12 cellular contexts compared by ENCODE assay signal in genomic region chr2:234448506-234449169, GRCh38. TPM values are rescaled to one million over a fixed set of nuclear protein-coding genes. Genes with fewer than 3 reads are reported as not detected.
DNase-seq lines count a peak whose midpoint lies in the region; ATAC-seq and TF ChIP-seq lines count a peak whose summit lies in the region.
"Had no signal": no experiment of that assay in that cellular context is flagged by ENCODE, and none has a peak within 500 bp of the region (broad histone marks: within the 10 kb centered on the region; RNA-seq: fewer than 3 reads in every experiment).

No MANE protein-coding gene starts in this region.

- peaks cover 13% of the 10 kb centered on the region for H3K9me3 Mint-ChIP-seq in activated CD4-positive, alpha-beta memory T cell treated with anti-CD3 and anti-CD28 coated beads, Interleukin-2, amount 10 ng/mL, durations not matched to agents 7 days and 5 days
- H3K9me3 Mint-ChIP-seq in activated CD4-positive, alpha-beta memory T cell treated with anti-CD3 and anti-CD28 coated beads for 36 hours, result no peaks in the 10 kb centered on the region
- H3K9me3 Mint-ChIP-seq in activated B cell treated with CpG ODN at 0.5 μM for 24 hours (no peaks in the 10 kb centered on the region), osteocyte (ENCODE audit: unreplicated experiment) (no peaks in the 10 kb centered on the region)

- no peaks in the 10 kb centered on the region for H3K9me2 ChIP-seq in hepatocyte (replicated peaks; ENCODE audit: insufficient read depth)

- H3K4me1 ChIP-seq in hepatocyte (ENCODE audit: insufficient read depth) (peaks cover 11% of the 10 kb centered on the region), tibial nerve (peaks cover 0 to 20% (median 9%) of the 10 kb centered on the region in 4 donors), right atrium auricular region (peaks cover 0 to 9% of the 10 kb centered on the region in 2 donors)

- TF ChIP-seq CTCF in activated B cell treated with CpG ODN at 0.5 μM for 24 hours (IDR thresholded peaks at IDR 0.05), result no peak
- TF ChIP-seq CTCF in hepatocyte (IDR thresholded peaks at IDR 0.05; ENCODE audit: poor library complexity), result no peak
- TF ChIP-seq CTCF in osteocyte (IDR thresholded peaks at IDR 0.05), result no peak
- TF ChIP-seq CTCF in tibial nerve (IDR thresholded peaks at IDR 0.05), result no peak
- TF ChIP-seq CTCF in right atrium auricular region (IDR thresholded peaks at IDR 0.05), result no peak

- no peak for TF ChIP-seq EP300 in tibial nerve (IDR thresholded peaks at IDR 0.05)

- H3K4me1 Mint-ChIP-seq in activated CD4-positive, alpha-beta memory T cell treated with anti-CD3 and anti-CD28 coated beads, Interleukin-2, amount 10 ng/mL, durations not matched to agents 7 days and 5 days, result peaks cover 90% of the 10 kb centered on the region
- peaks cover 80% of the 10 kb centered on the region for H3K4me1 Mint-ChIP-seq in activated CD4-positive, alpha-beta memory T cell treated with anti-CD3 and anti-CD28 coated beads for 36 hours (ENCODE audit: low read depth)
- H3K4me1 Mint-ChIP-seq in activated B cell treated with CpG ODN at 0.5 μM for 24 hours (peaks cover 87% of the 10 kb centered on the region), osteocyte (ENCODE audit: unreplicated experiment) (peaks cover 76% of the 10 kb centered on the region)

- no peak overlapping the region for H3K4me2 ChIP-seq in hepatocyte

- H3K36me3 ChIP-seq in hepatocyte (replicated peaks; ENCODE audit: insufficient read depth, low read depth) (no peaks in the 10 kb centered on the region), tibial nerve (no peaks in the 10 kb centered on the region), right atrium auricular region (no peaks in the 10 kb centered on the region)

- no peak for DNase-seq in activated CD4-positive, alpha-beta memory T cell treated with anti-CD3 and anti-CD28 coated beads, Interleukin-2, amount 10 ng/mL, durations not matched to agents 7 days and 5 days
- DNase-seq in activated CD4-positive, alpha-beta memory T cell treated with anti-CD3 and anti-CD28 coated beads for 36 hours, result no peak
- no peak for DNase-seq in activated B cell treated with CpG ODN at 0.5 μM for 24 hours
- DNase-seq in hepatocyte (ENCODE audit: low spot score), result no peak
- no peak for DNase-seq in osteocyte (ENCODE audit: extremely low spot score, unreplicated experiment)
- DNase-seq in NCI-H2171 (lab: John Stamatoyannopoulos, UW), result no peak
- DNase-seq in tibial nerve (ENCODE audit: low spot score in 2 of 2), result no peak
- no peak for DNase-seq in right atrium auricular region (ENCODE audit: low spot score)
- DNase-seq: activated CD4-positive, alpha-beta T cell treated with anti-CD3 and anti-CD28 coated beads for 1 hour had no signal

- H3K4me3 Mint-ChIP-seq in activated CD4-positive, alpha-beta memory T cell treated with anti-CD3 and anti-CD28 coated beads, Interleukin-2, amount 10 ng/mL, durations not matched to agents 7 days and 5 days, result no peak overlapping the region
- no peak overlapping the region for H3K4me3 Mint-ChIP-seq in activated CD4-positive, alpha-beta memory T cell treated with anti-CD3 and anti-CD28 coated beads for 36 hours
- no peak overlapping the region for H3K4me3 Mint-ChIP-seq in activated B cell treated with CpG ODN at 0.5 μM for 24 hours
- no peak overlapping the region for H3K4me3 Mint-ChIP-seq in osteocyte (ENCODE audit: unreplicated experiment)

- H3K27ac Mint-ChIP-seq in activated CD4-positive, alpha-beta memory T cell treated with anti-CD3 and anti-CD28 coated beads, Interleukin-2, amount 10 ng/mL, durations not matched to agents 7 days and 5 days, result peak overlapping the region; percentile 55
- H3K27ac Mint-ChIP-seq in activated CD4-positive, alpha-beta memory T cell treated with anti-CD3 and anti-CD28 coated beads for 36 hours, result no peak overlapping the region
- H3K27ac Mint-ChIP-seq in activated B cell treated with CpG ODN at 0.5 μM for 24 hours (peak overlapping the region; percentile 96), osteocyte (ENCODE audit: unreplicated experiment) (peak overlapping the region; percentile 70)

- WGBS in hepatocyte (ENCODE audit: low lambda C conversion rate, missing lambda C conversion rate), result 52% methylated on average over 13 of the region's 13 CpGs
- WGBS in tibial nerve, 2 donors, result 36 to 37% methylated on average over 13 of the region's 13 CpGs

- H3K27me3 Mint-ChIP-seq in activated CD4-positive, alpha-beta memory T cell treated with anti-CD3 and anti-CD28 coated beads, Interleukin-2, amount 10 ng/mL, durations not matched to agents 7 days and 5 days, result no peaks in the 10 kb centered on the region
- no peaks in the 10 kb centered on the region for H3K27me3 Mint-ChIP-seq in activated CD4-positive, alpha-beta memory T cell treated with anti-CD3 and anti-CD28 coated beads for 36 hours
- H3K27me3 Mint-ChIP-seq in activated B cell treated with CpG ODN at 0.5 μM for 24 hours, result no peaks in the 10 kb centered on the region
- no peaks in the 10 kb centered on the region for H3K27me3 Mint-ChIP-seq in osteocyte (ENCODE audit: unreplicated experiment)

- no peaks in the 10 kb centered on the region for H4K20me1 ChIP-seq in hepatocyte (ENCODE audit: insufficient read depth, poor library complexity, severe bottlenecking)

- no peak for ATAC-seq in activated B cell treated with CpG ODN at 0.5 μM for 24 hours (ENCODE audit: low read depth)
- ATAC-seq: K562 had no signal

- no peaks in the 10 kb centered on the region for H3K27me3 ChIP-seq in hepatocyte
- no peaks in the 10 kb centered on the region for H3K27me3 ChIP-seq in tibial nerve
- H3K27me3 ChIP-seq in right atrium auricular region, result no peaks in the 10 kb centered on the region

- H3K4me3 ChIP-seq in hepatocyte (no peak overlapping the region), tibial nerve (no peak overlapping the region), right atrium auricular region (no peak overlapping the region)
- H3K4me3 ChIP-seq: K562, SK-N-MC, skin epidermis had no signal

- no peak overlapping the region for H2AFZ ChIP-seq in hepatocyte

- POLR2A ChIA-PET in activated CD4-positive, alpha-beta memory T cell treated with anti-CD3 and anti-CD28 coated beads, Interleukin-2, amount 10 ng/mL, durations not matched to agents 7 days and 5 days (lab: Charles Lee), result interaction anchor here (1.2 to 17.4 kb wide), 8 partner anchors 10 to 158 kb away, joined by 3 to 410 read pairs (median 64); partner anchors contain the start of gene ARL4C
- POLR2A ChIA-PET in activated CD4-positive, alpha-beta memory T cell treated with anti-CD3 and anti-CD28 coated beads for 36 hours (lab: Charles Lee), result interaction anchor here (1.1 to 1.4 kb wide), 2 partner anchors 47 to 159 kb away, joined by 3 read pairs; no protein-coding TSS in a partner anchor
- POLR2A ChIA-PET in activated B cell treated with CpG ODN at 0.5 μM for 24 hours (lab: Charles Lee), result interaction anchor here (0.6 to 4.8 kb wide), 3 partner anchors 23 to 123 kb away, joined by 3 to 64 read pairs (median 5); no protein-coding TSS in a partner anchor

- H3K27ac ChIP-seq in hepatocyte, result peak overlapping the region; percentile 7
- no peak overlapping the region for H3K27ac ChIP-seq in tibial nerve
- H3K27ac ChIP-seq in right atrium auricular region, result no peak overlapping the region
- H3K27ac ChIP-seq: SK-N-MC had no signal

- intact Hi-C loops in activated CD4-positive, alpha-beta memory T cell treated with anti-CD3 and anti-CD28 coated beads for 36 hours (cut with micrococcal nuclease), result no loop called here
- intact Hi-C loops in activated B cell treated with CpG ODN at 0.5 μM for 24 hours (cut with micrococcal nuclease), result loop anchor here (5.0 kb wide), 1 partner anchor 36 kb away; no protein-coding TSS in a partner anchor

- H3K79me2 ChIP-seq in hepatocyte, result no peaks in the 10 kb centered on the region

- no peak for TF ChIP-seq POLR2A in tibial nerve (IDR thresholded peaks at IDR 0.05)

- CTCF ChIA-PET in activated CD4-positive, alpha-beta memory T cell treated with anti-CD3 and anti-CD28 coated beads, Interleukin-2, amount 10 ng/mL, durations not matched to agents 7 days and 5 days (lab: Charles Lee), result interaction anchor here (0.7 to 9.9 kb wide), 5 partner anchors 10 to 329 kb away, joined by 3 to 79 read pairs (median 3); no protein-coding TSS in a partner anchor
- CTCF ChIA-PET in activated CD4-positive, alpha-beta memory T cell treated with anti-CD3 and anti-CD28 coated beads for 36 hours (lab: Charles Lee), result interaction anchor here (1.4 to 2.2 kb wide), 2 partner anchors 10 to 47 kb away, joined by 4 to 6 read pairs; no protein-coding TSS in a partner anchor
- CTCF ChIA-PET in activated B cell treated with CpG ODN at 0.5 μM for 24 hours (lab: Charles Lee), result no interaction called here

- peaks cover 78% of the 10 kb centered on the region for H3K36me3 Mint-ChIP-seq in activated CD4-positive, alpha-beta memory T cell treated with anti-CD3 and anti-CD28 coated beads, Interleukin-2, amount 10 ng/mL, durations not matched to agents 7 days and 5 days (ENCODE audit: low read depth)
- H3K36me3 Mint-ChIP-seq in activated CD4-positive, alpha-beta memory T cell treated with anti-CD3 and anti-CD28 coated beads for 36 hours, result peaks cover 6% of the 10 kb centered on the region
- H3K36me3 Mint-ChIP-seq in activated B cell treated with CpG ODN at 0.5 μM for 24 hours (ENCODE audit: low read depth) (no peaks in the 10 kb centered on the region), osteocyte (ENCODE audit: unreplicated experiment) (no peaks in the 10 kb centered on the region)

- H3K9me3 ChIP-seq in hepatocyte (ENCODE audit: low read depth), result no peaks in the 10 kb centered on the region
- H3K9me3 ChIP-seq in tibial nerve, result no peaks in the 10 kb centered on the region
- H3K9me3 ChIP-seq in right atrium auricular region, result no peaks in the 10 kb centered on the region

RNA-seq across cellular contexts. Expression of gene ARL4C, which starts 48.2 kb away (rescaled TPM):
- 100 to 1,000 TPM; 445 to 449 TPM for total RNA-seq in activated CD4-positive, alpha-beta memory T cell treated with anti-CD3 and anti-CD28 coated beads, Interleukin-2, amount 10 ng/mL, durations not matched to agents 7 days and 5 days
- total RNA-seq in activated CD4-positive, alpha-beta memory T cell treated with anti-CD3 and anti-CD28 coated beads for 36 hours, result 10 to 100 TPM; 44.4 to 44.7 TPM
- total RNA-seq in activated B cell treated with CpG ODN at 0.5 μM for 24 hours, result 20.9 TPM in 2 replicates
- total RNA-seq in hepatocyte, result 14.6 and 15.9 TPM in 2 replicates
- 30.0 and 40.3 TPM in 2 replicates for polyA plus RNA-seq in hepatocyte
- total RNA-seq in osteocyte, result 35.1 and 37.1 TPM in 2 replicates
- total RNA-seq in tibial nerve, result 10 to 100 TPM in 3 of 4 donors, 1 to 10 TPM in 1; 5.5 to 13.3 (median 10.8) TPM
- 1 to 10 TPM; 3.1 to 3.4 TPM for total RNA-seq in right atrium auricular region

Comparison
In these comparisons a context has a peak if more than half of its experiments do, and no peak if none do; other contexts are left out.
1. RNA of gene ARL4C, which starts 48.2 kb away (total RNA-seq): 445 to 449 TPM in activated CD4-positive, alpha-beta memory T cell treated with anti-CD3 and anti-CD28 coated beads, Interleukin-2, amount 10 ng/mL, durations not matched to agents 7 days and 5 days; 44.4 to 44.7 TPM in activated CD4-positive, alpha-beta memory T cell treated with anti-CD3 and anti-CD28 coated beads for 36 hours, 35.1 to 37.1 TPM in osteocyte, 20.9 TPM in activated B cell treated with CpG ODN at 0.5 μM for 24 hours, 14.6 to 15.9 TPM in hepatocyte, 5.5 to 13.3 TPM in tibial nerve and 3.1 to 3.4 TPM in right atrium auricular region; every median in the first group is over 4 times any median in the second.